23 cellular contexts compared by ENCODE assay signal in the genomic region with DNA sequence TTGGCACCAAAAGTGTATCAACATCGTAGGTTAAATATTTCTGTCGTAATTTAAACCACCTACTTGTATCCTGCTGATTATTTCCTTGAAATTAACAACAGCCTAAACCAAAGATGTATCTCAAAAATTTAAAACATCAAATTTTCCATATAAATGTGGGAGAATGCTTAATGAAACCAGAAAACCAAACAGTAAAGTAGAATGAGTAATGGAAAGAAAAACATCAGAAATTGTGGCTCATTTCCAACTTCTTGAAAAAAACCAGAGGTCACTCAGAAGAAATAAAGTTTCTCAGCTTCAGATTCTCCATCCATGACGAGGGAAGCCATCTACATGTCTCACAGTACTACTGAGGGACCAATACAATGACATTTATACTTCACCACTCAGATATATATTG.
A peak's percentile ranks its signal among the peaks of the same experiment; 100 is the strongest.
DNase-seq lines count a peak whose midpoint lies in the region; ATAC-seq and TF ChIP-seq lines count a peak whose summit lies in the region.
"Had no signal": no experiment of that assay in that cellular context is flagged by ENCODE, and none has a peak within 500 bp of the region (broad histone marks: within the 10 kb centered on the region; RNA-seq: fewer than 3 reads in every experiment).

No MANE protein-coding gene starts in this region.

- peak overlapping the region; percentile 51 for H3K27ac ChIP-seq in OCI-LY1 (ENCODE audit: low read depth, low read length, poor library complexity, severe bottlenecking)
- no peak overlapping the region for H3K27ac ChIP-seq in foreskin keratinocyte
- H3K27ac ChIP-seq: neural progenitor cell, spleen had no signal

- no peak for TF ChIP-seq CTCF in OCI-LY1 (IDR thresholded peaks at IDR 0.05; ENCODE audit: low read length)
- no peak for TF ChIP-seq CTCF in cardiac fibroblast (IDR thresholded peaks at IDR 0.05; ENCODE audit: low read depth, low read length)
- no peak for TF ChIP-seq CTCF in fibroblast of villous mesenchyme (IDR thresholded peaks at IDR 0.05; ENCODE audit: insufficient read depth, low read depth, low read length)
- no peak for TF ChIP-seq CTCF in foreskin keratinocyte (conservative IDR thresholded peaks at IDR 0.05)

- DNase-seq in cardiac fibroblast (ENCODE audit: low read depth in 2 of 2) (peak; percentile 5 to 80), fibroblast of villous mesenchyme (ENCODE audit: low read depth) (peak; percentile 5), smooth muscle cell of the brain vasculature (ENCODE audit: low read depth, low spot score) (peak; percentile 55), foreskin keratinocyte (no peak), NCI-H82 treated with DMSO at 0.1 percent for 48 hours (lab: John Stamatoyannopoulos, UW; ENCODE audit: unreplicated experiment) (no peak), NCI-H524 (lab: John Stamatoyannopoulos, UW) (no peak)
- DNase-seq: activated CD8-positive, alpha-beta T cell treated with anti-CD3 and anti-CD28 coated beads, Interleukin-2, amount 10 ng/mL, durations not matched to agents 7 days and 5 days; activated gamma-delta T cell treated with Interleukin-2 at 50 U/mL for 16 hours; CD4-positive, CD25-positive, alpha-beta regulatory T cell; cerebellar nuclear complex; effector memory CD4-positive, alpha-beta T cell; H7; hippocampal formation; islet precursor cell; NCI-H1436; spleen; stimulated activated CD4-positive, alpha-beta T cell treated with anti-CD3 and anti-CD28 coated beads, Interleukin-4, amount 100 ng/mL, for 4 hours; stimulated activated naive CD8-positive, alpha-beta T cell treated with anti-CD3 and anti-CD28 coated beads, Interleukin-15, Interleukin-2, amounts not matched to agents 100 U/mL and 50 U/mL, for 24 hours; thyroid gland had no signal

- H3F3A ChIP-seq in OCI-LY1 (ENCODE audit: insufficient read depth, low read length), result no peaks in the 10 kb centered on the region

- no peak for ATAC-seq in foreskin keratinocyte
- ATAC-seq: activated CD8-positive, alpha-beta T cell treated with anti-CD3 and anti-CD28 coated beads, Interleukin-2, amount 10 ng/mL, durations not matched to agents 7 days and 5 days; K562; stimulated activated naive CD8-positive, alpha-beta T cell treated with anti-CD3 and anti-CD28 coated beads, Interleukin-15, Interleukin-2, amounts not matched to agents 100 U/mL and 50 U/mL, for 24 hours had no signal

- H3K9me3 ChIP-seq in OCI-LY1 (ENCODE audit: low read length), result no peaks in the 10 kb centered on the region
- H3K9me3 ChIP-seq: spleen, thyroid gland had no signal

- H3K27me3 ChIP-seq in OCI-LY1 (ENCODE audit: insufficient read depth, low read length) (no peaks in the 10 kb centered on the region), foreskin keratinocyte (no peaks in the 10 kb centered on the region)
- H3K27me3 ChIP-seq: neural progenitor cell, spleen, thyroid gland had no signal

- no peak overlapping the region for H2AFZ ChIP-seq in OCI-LY1 (ENCODE audit: low read length)
- H2AFZ ChIP-seq: neural progenitor cell had no signal

- H3K36me3 ChIP-seq in OCI-LY1 (ENCODE audit: insufficient read depth, low read length), result no peaks in the 10 kb centered on the region
- H3K36me3 ChIP-seq: neural progenitor cell, spleen, thyroid gland had no signal

- H3K4me3 ChIP-seq in OCI-LY1 (ENCODE audit: low read depth, low read length, poor library complexity, severe bottlenecking) (no peak overlapping the region), cardiac fibroblast (replicated peaks in 1 of 2; ENCODE audit: low read depth in 2 of 2, low read length in 2 of 2) (no peak overlapping the region), fibroblast of villous mesenchyme (ENCODE audit: low read depth, low read length) (no peak overlapping the region)
- H3K4me3 ChIP-seq: K562, lung, neural progenitor cell, spleen, thyroid gland had no signal

- H3K4me1 ChIP-seq in OCI-LY1 (ENCODE audit: insufficient read depth, low read length, severe bottlenecking) (peaks cover 36% of the 10 kb centered on the region), foreskin keratinocyte (no peaks in the 10 kb centered on the region)
- H3K4me1 ChIP-seq: neural progenitor cell, spleen had no signal

- no peak overlapping the region; the same call in 1 of the 2 replicates for H3K4me2 ChIP-seq in OCI-LY1 (ENCODE audit: low read length)
- H3K4me2 ChIP-seq: neural progenitor cell had no signal

- no peak overlapping the region for H3K9ac ChIP-seq in OCI-LY1 (ENCODE audit: low read length)
- H3K9ac ChIP-seq: neural progenitor cell had no signal

- no peaks in the 10 kb centered on the region for H4K20me1 ChIP-seq in OCI-LY1 (ENCODE audit: insufficient read depth, low read length)

- no peaks in the 10 kb centered on the region for H3K9me2 ChIP-seq in OCI-LY1 (ENCODE audit: low read depth, low read length)

- no peaks in the 10 kb centered on the region for H3K79me2 ChIP-seq in OCI-LY1 (ENCODE audit: insufficient read depth, low read length)

Comparison
In these comparisons a context has a peak if more than half of its experiments do, and no peak if none do; other contexts are left out.
1. DNase-seq: peak in cardiac fibroblast (2 of 2), fibroblast of villous mesenchyme (single experiment) and smooth muscle cell of the brain vasculature (single experiment); none in foreskin keratinocyte (0 of 2), NCI-H82 treated with DMSO at 0.1 percent for 48 hours (single experiment) and NCI-H524 (0 of 2).